In the genomic region with DNA sequence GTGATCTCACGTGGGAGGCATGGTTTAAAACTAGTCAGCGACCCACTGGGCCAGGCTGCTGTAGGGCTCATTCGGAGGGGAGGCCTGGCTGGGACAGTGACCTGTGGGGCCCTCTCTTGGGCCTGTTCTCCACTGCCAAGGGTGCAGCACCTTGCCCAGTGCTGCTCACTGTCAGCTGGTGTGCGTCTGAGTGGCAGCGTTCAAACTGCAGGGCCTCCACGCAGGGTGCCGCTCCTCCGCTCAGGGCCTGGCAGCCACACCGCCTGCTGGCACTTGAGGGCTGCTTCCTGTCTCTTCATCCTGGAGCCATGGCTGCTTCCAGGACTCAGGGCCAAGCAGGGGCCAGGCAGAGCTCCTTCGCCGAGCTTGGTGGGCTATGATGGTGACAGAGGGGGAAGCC, we compare ENCODE assay signal across 19 cellular contexts. TPM values are rescaled to one million over a fixed set of nuclear protein-coding genes. Genes with fewer than 3 reads are reported as not detected.
DNase-seq lines count a peak whose midpoint lies in the region; ATAC-seq and TF ChIP-seq lines count a peak whose summit lies in the region.
"Had no signal": no experiment of that assay in that cellular context is flagged by ENCODE, and none has a peak within 500 bp of the region (broad histone marks: within the 10 kb centered on the region; RNA-seq: fewer than 3 reads in every experiment).

No MANE protein-coding gene starts in this region.

- no peaks in the 10 kb centered on the region for H3K36me3 Mint-ChIP-seq in natural killer cell treated with Interleukin-12 subunit alpha and Interleukin-12 subunit beta and Interleukin-15 and Interleukin-18, amount 100 ng/mL, for 72 hours
- H3K36me3 Mint-ChIP-seq: CD8-positive, alpha-beta T cell had no signal

- POLR2A ChIA-PET in HEK293 (lab: Yijun Ruan, JAX) = no interaction called here

- no peak for TF ChIP-seq CTCF in HEK293 (tag by site-specific recombination; IDR thresholded peaks at IDR 0.05)

- no peaks in the 10 kb centered on the region for H3K9me3 Mint-ChIP-seq in natural killer cell treated with Interleukin-12 subunit alpha and Interleukin-12 subunit beta and Interleukin-15 and Interleukin-18, amount 100 ng/mL, for 72 hours
- H3K9me3 Mint-ChIP-seq: CD8-positive, alpha-beta T cell had no signal

- DNase-seq in NCI-H2196 (lab: John Stamatoyannopoulos, UW; ENCODE audit: unreplicated experiment) = peak; percentile 13
- no peak for DNase-seq in NCI-H2196 treated with DMSO at 0.1 percent for 48 hours (lab: John Stamatoyannopoulos, UW; ENCODE audit: unreplicated experiment)
- peak; percentile 57 for DNase-seq in NCI-H345 treated with DMSO at 0.1 percent for 48 hours (lab: John Stamatoyannopoulos, UW; ENCODE audit: unreplicated experiment)
- peak; percentile 52 for DNase-seq in natural killer cell treated with Interleukin-12 subunit alpha and Interleukin-12 subunit beta and Interleukin-15 and Interleukin-18, amount 100 ng/mL, for 72 hours (ENCODE audit: low spot score)
- DNase-seq: Calu3; CD8-positive, alpha-beta T cell; DND-41; H7; MM.1S; NCI-H1105; NCI-H2171; NCI-H524; PC-3; RPMI8226; T-helper 17 cell had no signal

- no peak overlapping the region for H3K27ac ChIP-seq in HEK293 (ENCODE audit: extremely low read depth, low read depth, low read length)
- H3K27ac ChIP-seq: BLaER1 treated with 17β-estradiol and CSF1 and Interleukin-3, amounts not matched to agents 10 nM and 100 nM had no signal

- H3K4me1 ChIP-seq in HEK293 (ENCODE audit: control insufficient read depth, insufficient read depth, low read length) = no peaks in the 10 kb centered on the region

- no peaks in the 10 kb centered on the region for H3K27me3 Mint-ChIP-seq in natural killer cell treated with Interleukin-12 subunit alpha and Interleukin-12 subunit beta and Interleukin-15 and Interleukin-18, amount 100 ng/mL, for 72 hours

- H3K4me1 Mint-ChIP-seq in natural killer cell treated with Interleukin-12 subunit alpha and Interleukin-12 subunit beta and Interleukin-15 and Interleukin-18, amount 100 ng/mL, for 72 hours (ENCODE audit: low read depth in 2 of 2) = peaks cover 5 to 10% of the 10 kb centered on the region in 2 donors

- no peaks in the 10 kb centered on the region for H3K36me3 ChIP-seq in HEK293 (ENCODE audit: control insufficient read depth in 2 of 2, insufficient read depth in 1 of 2, low read length in 2 of 2)
- H3K36me3 ChIP-seq: BLaER1 treated with 17β-estradiol and CSF1 and Interleukin-3, amounts not matched to agents 10 nM and 100 nM had no signal

- no peak overlapping the region for H3K4me3 ChIP-seq in HEK293 (ENCODE audit: low read depth, low read length)
- H3K4me3 ChIP-seq: BLaER1 treated with 17β-estradiol and CSF1 and Interleukin-3, amounts not matched to agents 10 nM and 100 nM had no signal

- CTCF ChIA-PET in HEK293 (lab: Yijun Ruan, JAX) = no interaction called here

- H3K9me3 ChIP-seq in HEK293 (ENCODE audit: control insufficient read depth, insufficient read depth, low read depth, low read length) = no peaks in the 10 kb centered on the region
- H3K9me3 ChIP-seq: BLaER1 treated with 17β-estradiol and CSF1 and Interleukin-3, amounts not matched to agents 10 nM and 100 nM had no signal

- H3K27ac Mint-ChIP-seq in natural killer cell treated with Interleukin-12 subunit alpha and Interleukin-12 subunit beta and Interleukin-15 and Interleukin-18, amount 100 ng/mL, for 72 hours = no peak overlapping the region
- H3K27ac Mint-ChIP-seq: CD8-positive, alpha-beta T cell; T-helper 17 cell had no signal

- H3K4me3 Mint-ChIP-seq in natural killer cell treated with Interleukin-12 subunit alpha and Interleukin-12 subunit beta and Interleukin-15 and Interleukin-18, amount 100 ng/mL, for 72 hours = no peak overlapping the region
- H3K4me3 Mint-ChIP-seq: CD8-positive, alpha-beta T cell; T-helper 17 cell had no signal

- ATAC-seq in natural killer cell treated with Interleukin-12 subunit alpha and Interleukin-12 subunit beta and Interleukin-15 and Interleukin-18, amount 100 ng/mL, for 72 hours = peak in 1 of 2 donors; percentile 53
- no peak for ATAC-seq in GM21825 (IDR thresholded peaks at IDR 0.05; ENCODE audit: unreplicated experiment)
- ATAC-seq in HG03565 (IDR thresholded peaks at IDR 0.05; ENCODE audit: unreplicated experiment) = no peak
- ATAC-seq: CD8-positive, alpha-beta T cell; PC-3; T-helper 17 cell had no signal

TF ChIP-seq in HEK293, 187 proteins besides CTCF, POLR2A, EP300 and RAD21:
- TF ChIP-seq ZIC2 (tag by site-specific recombination; IDR thresholded peaks at IDR 0.05) (peak; percentile 19; the same call in 1 of the 2 replicates), ZNF37A (tag by site-specific recombination; IDR thresholded peaks at IDR 0.05) (no peak), ZNF248 (tag by site-specific recombination; IDR thresholded peaks at IDR 0.05) (no peak)

RNA-seq across cellular contexts. Expression of gene ADAMTS14, which starts 18.3 kb away (rescaled TPM):
- under 1 TPM; 0.07 to 0.61 TPM for total RNA-seq in natural killer cell treated with Interleukin-12 subunit alpha and Interleukin-12 subunit beta and Interleukin-15 and Interleukin-18, amount 100 ng/mL, for 72 hours
- total RNA-seq: CD8-positive, alpha-beta T cell; T-helper 17 cell had no signal
